33 cellular contexts compared by ENCODE assay signal in the genomic region with DNA sequence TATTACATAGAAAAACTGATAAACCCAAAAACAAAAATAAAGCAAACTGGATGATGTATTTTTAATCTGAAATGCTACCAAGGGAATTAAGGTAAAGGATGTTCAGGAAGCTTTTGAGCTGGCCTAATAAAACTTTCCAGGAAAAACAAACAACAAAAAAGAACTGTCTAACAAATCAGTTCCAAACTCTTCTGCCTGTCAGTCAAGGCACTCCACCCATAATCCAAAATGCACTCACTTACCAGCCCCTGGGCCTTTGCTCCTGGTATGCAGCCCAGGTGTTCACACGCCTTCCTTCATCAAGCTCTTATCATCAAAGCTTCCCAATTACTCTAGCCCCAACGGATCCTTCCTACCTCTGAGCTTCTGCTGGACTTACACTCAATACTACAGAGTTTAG. TPM values are rescaled to one million over a fixed set of nuclear protein-coding genes. Genes with fewer than 3 reads are reported as not detected.
"Had no signal": no experiment of that assay in that cellular context is flagged by ENCODE, and none has a peak within 500 bp of the region (broad histone marks: within the 10 kb centered on the region; RNA-seq: fewer than 3 reads in every experiment).

No MANE protein-coding gene starts in this region.

- H2AFZ ChIP-seq: hepatocyte had no signal

- DNase-seq: activated B cell treated with CpG ODN at 0.5 μM for 24 hours; activated CD4-positive, alpha-beta memory T cell treated with anti-CD3 and anti-CD28 coated beads for 36 hours; activated CD4-positive, alpha-beta T cell treated with anti-CD3 and anti-CD28 coated beads for 4 hours; activated CD8-positive, alpha-beta memory T cell treated with anti-CD3 and anti-CD28 coated beads, Interleukin-2, amount 10 ng/mL, durations not matched to agents 7 days and 5 days; activated CD8-positive, alpha-beta memory T cell treated with anti-CD3 and anti-CD28 coated beads, Interleukin-2, amount 50 U/mL, for 4 hours; activated CD8-positive, alpha-beta T cell treated with anti-CD3 and anti-CD28 coated beads, Interleukin-2, amount 10 ng/mL, durations not matched to agents 7 days and 5 days; activated gamma-delta T cell; activated naive CD4-positive, alpha-beta T cell; activated naive CD4-positive, alpha-beta T cell treated with anti-CD3 and anti-CD28 coated beads, Interleukin-2, amount 10 ng/mL, durations not matched to agents 7 days and 5 days; activated naive CD8-positive, alpha-beta T cell treated with anti-CD3 and anti-CD28 coated beads, Interleukin-2, amount 10 ng/mL, durations not matched to agents 7 days and 5 days; activated T-cell treated with anti-CD3 and anti-CD28 coated beads, Interleukin-2, amount 50 U/mL, for 1 hour; activated T-cell treated with anti-CD3 and anti-CD28 coated beads, Interleukin-2, amount 50 U/mL, for 48 hours; central memory CD4-positive, alpha-beta T cell; cerebellar nuclear complex; colonic mucosa; effector CD8-positive, alpha-beta T cell; esophagus squamous epithelium; foreskin melanocyte; heart right ventricle; T-helper 17 cell; T1000; WERI-Rb-1 had no signal

- H3K27me3 Mint-ChIP-seq: activated B cell treated with CpG ODN at 0.5 μM for 24 hours; activated CD4-positive, alpha-beta memory T cell treated with anti-CD3 and anti-CD28 coated beads for 36 hours; activated CD8-positive, alpha-beta memory T cell treated with anti-CD3 and anti-CD28 coated beads, Interleukin-2, amount 10 ng/mL, durations not matched to agents 7 days and 5 days; activated naive CD4-positive, alpha-beta T cell treated with anti-CD3 and anti-CD28 coated beads, Interleukin-2, amount 10 ng/mL, durations not matched to agents 7 days and 5 days; activated naive CD8-positive, alpha-beta T cell treated with anti-CD3 and anti-CD28 coated beads, Interleukin-2, amount 10 ng/mL, durations not matched to agents 7 days and 5 days; T-helper 17 cell had no signal

- H3K27ac ChIP-seq: ascending aorta, breast epithelium, cardiac muscle cell, colonic mucosa, epithelial cell of prostate, esophagus squamous epithelium, gastroesophageal sphincter, heart right ventricle, WERI-Rb-1 had no signal

- H3K9me3 Mint-ChIP-seq: activated B cell treated with CpG ODN at 0.5 μM for 24 hours; activated CD4-positive, alpha-beta memory T cell treated with anti-CD3 and anti-CD28 coated beads for 36 hours; activated naive CD4-positive, alpha-beta T cell treated with anti-CD3 and anti-CD28 coated beads, Interleukin-2, amount 10 ng/mL, durations not matched to agents 7 days and 5 days; activated naive CD4-positive, alpha-beta T cell treated with anti-CD3 and anti-CD28 coated beads, Interleukin-2, amount 50 U/mL, for 72 hours; activated naive CD8-positive, alpha-beta T cell treated with anti-CD3 and anti-CD28 coated beads, Interleukin-2, amount 10 ng/mL, durations not matched to agents 7 days and 5 days; activated T-helper 1 cell treated with anti-CD3 and anti-CD28 coated beads, Interleukin-12 subunit alpha, Interleukin-12 subunit beta, Interleukin-2, Interleukin-4 antibody, amounts not matched to agents 30 ng/mL and 10 ng/mL and 1 ng/mL, durations not matched to agents 14 hours and 24 hours and 36 hours; brain; T-helper 2 cell treated with Interferon-gamma antibody and Interleukin-4, amounts not matched to agents 5 μg/mL and 100 μg/mL, for 36 hours had no signal

- H3K4me3 Mint-ChIP-seq: activated B cell treated with CpG ODN at 0.5 μM for 24 hours; activated CD4-positive, alpha-beta memory T cell treated with anti-CD3 and anti-CD28 coated beads for 36 hours; activated CD8-positive, alpha-beta memory T cell treated with anti-CD3 and anti-CD28 coated beads, Interleukin-2, amount 10 ng/mL, durations not matched to agents 7 days and 5 days; activated CD8-positive, alpha-beta T cell treated with anti-CD3 and anti-CD28 coated beads, Interleukin-2, amount 10 ng/mL, durations not matched to agents 7 days and 5 days; activated naive CD4-positive, alpha-beta T cell treated with anti-CD3 and anti-CD28 coated beads, Interleukin-2, amount 10 ng/mL, durations not matched to agents 7 days and 5 days; activated naive CD8-positive, alpha-beta T cell treated with anti-CD3 and anti-CD28 coated beads, Interleukin-2, amount 10 ng/mL, durations not matched to agents 7 days and 5 days; activated T-helper 1 cell treated with anti-CD3 and anti-CD28 coated beads, Interleukin-12 subunit alpha, Interleukin-12 subunit beta, Interleukin-2, Interleukin-4 antibody, amounts not matched to agents 30 ng/mL and 10 ng/mL and 1 ng/mL, durations not matched to agents 14 hours and 24 hours and 36 hours; T-helper 2 cell treated with Interferon-gamma antibody and Interleukin-4, amounts not matched to agents 5 μg/mL and 100 μg/mL, for 36 hours had no signal

- H3K36me3 Mint-ChIP-seq: brain had no signal

- H3K9me3 ChIP-seq: ascending aorta, breast epithelium, colonic mucosa, esophagus squamous epithelium, gastroesophageal sphincter, heart right ventricle had no signal

- ATAC-seq: activated CD4-positive, CD25-positive, alpha-beta regulatory T cell treated with anti-CD3 and anti-CD28 coated beads, Interleukin-2, amount 50 U/mL, for 24 hours; activated CD8-positive, alpha-beta memory T cell treated with anti-CD3 and anti-CD28 coated beads, Interleukin-2, amount 10 ng/mL, durations not matched to agents 7 days and 5 days; activated CD8-positive, alpha-beta T cell treated with anti-CD3 and anti-CD28 coated beads, Interleukin-2, amount 10 ng/mL, durations not matched to agents 7 days and 5 days; activated naive CD4-positive, alpha-beta T cell treated with anti-CD3 and anti-CD28 coated beads, Interleukin-2, amount 50 U/mL, for 72 hours; gastroesophageal sphincter; heart right ventricle; T-helper 17 cell had no signal

- H3K27me3 ChIP-seq: ascending aorta, breast epithelium, cardiac muscle cell, colonic mucosa, esophagus squamous epithelium, gastroesophageal sphincter, heart right ventricle, hepatocyte had no signal

- H3K4me2 ChIP-seq: hepatocyte had no signal

- H3K27ac Mint-ChIP-seq: activated B cell treated with CpG ODN at 0.5 μM for 24 hours; activated CD4-positive, alpha-beta memory T cell treated with anti-CD3 and anti-CD28 coated beads for 36 hours; activated CD8-positive, alpha-beta memory T cell treated with anti-CD3 and anti-CD28 coated beads, Interleukin-2, amount 10 ng/mL, durations not matched to agents 7 days and 5 days; activated CD8-positive, alpha-beta T cell treated with anti-CD3 and anti-CD28 coated beads, Interleukin-2, amount 10 ng/mL, durations not matched to agents 7 days and 5 days; activated naive CD4-positive, alpha-beta T cell treated with anti-CD3 and anti-CD28 coated beads, Interleukin-2, amount 10 ng/mL, durations not matched to agents 7 days and 5 days; activated naive CD8-positive, alpha-beta T cell treated with anti-CD3 and anti-CD28 coated beads, Interleukin-2, amount 10 ng/mL, durations not matched to agents 7 days and 5 days; activated T-helper 1 cell treated with anti-CD3 and anti-CD28 coated beads, Interleukin-12 subunit alpha, Interleukin-12 subunit beta, Interleukin-2, Interleukin-4 antibody, amounts not matched to agents 30 ng/mL and 10 ng/mL and 1 ng/mL, durations not matched to agents 14 hours and 24 hours and 36 hours; brain; T-helper 17 cell; T-helper 2 cell treated with Interferon-gamma antibody and Interleukin-4, amounts not matched to agents 5 μg/mL and 100 μg/mL, for 36 hours had no signal

- H3K4me3 ChIP-seq: ascending aorta, breast epithelium, cardiac muscle cell, colonic mucosa, esophagus squamous epithelium, gastroesophageal sphincter, heart right ventricle, hepatocyte had no signal

- H3K36me3 ChIP-seq: ascending aorta, breast epithelium, cardiac muscle cell, colonic mucosa, gastroesophageal sphincter had no signal

RNA-seq across cellular contexts. Expression of a gene that starts 32.3 kb away (rescaled TPM):
- total RNA-seq: ascending aorta had no signal
- polyA plus RNA-seq: cardiac muscle cell had no signal
